9 cellular contexts compared by ENCODE assay signal in the genomic region with DNA sequence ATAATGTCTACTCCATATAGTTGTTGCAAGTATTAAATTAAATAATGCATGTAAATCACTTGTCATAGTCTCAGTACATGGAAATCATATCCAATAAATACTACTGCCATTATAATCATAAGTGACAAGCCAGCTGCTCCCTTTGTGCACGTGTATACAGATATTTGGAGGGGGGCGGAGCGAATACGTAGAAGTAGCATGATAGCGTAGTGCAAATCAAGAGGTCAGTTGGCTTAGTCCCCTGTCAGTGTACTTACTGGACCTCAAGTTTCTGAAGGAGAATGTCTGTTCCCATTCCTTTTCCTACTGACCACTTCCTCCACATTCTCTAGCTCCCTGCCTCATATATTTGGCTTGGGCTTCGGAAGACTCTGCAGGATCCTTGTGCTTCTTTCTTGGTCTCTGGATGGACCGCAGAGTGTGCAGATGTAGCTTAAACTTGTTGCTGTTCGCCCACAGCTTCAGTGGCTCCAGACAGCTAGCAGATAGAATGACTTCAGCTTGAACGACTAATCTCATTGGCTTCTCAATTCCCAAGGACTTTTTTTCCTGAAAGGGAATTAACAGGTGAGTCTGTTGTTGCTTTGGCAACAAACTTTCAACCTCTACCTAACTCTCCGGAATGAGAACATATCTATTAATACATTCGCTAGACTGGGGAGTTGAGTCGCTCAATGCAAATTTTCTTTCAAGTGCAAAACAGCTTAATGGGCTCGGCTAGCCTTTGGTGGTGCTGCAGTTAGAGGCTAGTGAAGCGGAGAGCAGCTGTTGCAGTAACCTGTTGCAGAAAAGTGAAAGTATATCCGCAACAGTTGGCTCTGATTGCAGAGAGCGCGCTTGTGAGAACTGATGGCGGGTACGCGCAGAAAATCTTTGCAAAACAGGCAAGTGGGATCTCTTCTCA. TPM values are rescaled to one million over a fixed set of nuclear protein-coding genes. Genes with fewer than 3 reads are reported as not detected.
DNase-seq lines count a peak whose midpoint lies in the region; ATAC-seq and TF ChIP-seq lines count a peak whose summit lies in the region.
"Had no signal": no experiment of that assay in that cellular context is flagged by ENCODE, and none has a peak within 500 bp of the region (broad histone marks: within the 10 kb centered on the region; RNA-seq: fewer than 3 reads in every experiment).

Gene PCDHB1, plus strand, starts transcription at position 753 of the 904 bp plus-strand sequence. Its CDS starts 97 bp downstream, at position 850.

- no peaks in the 10 kb centered on the region for H3K27me3 ChIP-seq in fibroblast of lung (ENCODE audit: control insufficient read depth, insufficient read depth, low read length)
- H3K27me3 ChIP-seq in parathyroid adenoma (ENCODE audit: control insufficient read depth, insufficient read depth, low read length) = no peaks in the 10 kb centered on the region

- DNase-seq in Daoy (ENCODE audit: low read depth) (peak; percentile 26), NCI-H774 (lab: John Stamatoyannopoulos, UW) (peak; percentile 67), fibroblast of lung (ENCODE audit: low read depth in 2 of 2) (no peak), COLO829 (ENCODE audit: low spot score) (no peak), superior temporal gyrus (ENCODE audit: extremely low spot score) (no peak), KBM-7 (no peak)
- DNase-seq: stimulated activated CD4-positive, alpha-beta T cell treated with anti-CD3 and anti-CD28 coated beads, Interleukin-4, amount 100 ng/mL, for 1 hour had no signal

- in situ Hi-C loops in KBM-7 (cut with MboI; ENCODE audit: low pct_unique_long_range_greater_than_20kb, low sequenced_read_pairs) = no loop called here

- no peaks in the 10 kb centered on the region for H3K36me3 ChIP-seq in fibroblast of lung (ENCODE audit: control insufficient read depth, insufficient read depth, low read length)
- H3K36me3 ChIP-seq in parathyroid adenoma (ENCODE audit: control insufficient read depth, insufficient read depth, low read length) = no peaks in the 10 kb centered on the region

- H3K27ac ChIP-seq in fibroblast of lung (ENCODE audit: insufficient read depth, low read length) (no peak within 1 kb of the TSS), parathyroid adenoma (no peak within 1 kb of the TSS)

- TF ChIP-seq CTCF in fibroblast of lung (conservative IDR thresholded peaks at IDR 0.05 in 1 of 2, IDR thresholded peaks at IDR 0.05 in 1 of 2; ENCODE audit: low read depth in 1 of 2, low read length in 2 of 2) = no peak
- TF ChIP-seq CTCF in parathyroid adenoma (IDR thresholded peaks at IDR 0.05) = no peak

- no peak within 1 kb of the TSS for H3K9ac ChIP-seq in fibroblast of lung (ENCODE audit: insufficient read depth, low read length)
- H3K9ac ChIP-seq in parathyroid adenoma = no peak within 1 kb of the TSS

- H3K4me3 ChIP-seq in fibroblast of lung (replicated peaks in 1 of 4; ENCODE audit: control extremely low read depth in 1 of 4, insufficient read depth in 1 of 4, low read depth in 3 of 4, low read length in 4 of 4) (peak within 1 kb of the TSS in 3 of 4 experiments; percentile 4 to 44 (median 32)), parathyroid adenoma (ENCODE audit: low read depth, low read length) (peak within 1 kb of the TSS; percentile 72)

- H3K79me2 ChIP-seq in fibroblast of lung (ENCODE audit: control insufficient read depth, insufficient read depth, low read length) (no peaks in the 10 kb centered on the region), parathyroid adenoma (no peaks in the 10 kb centered on the region)

- H3K9me3 ChIP-seq in fibroblast of lung (ENCODE audit: control insufficient read depth, insufficient read depth, low read depth, low read length) (no peaks in the 10 kb centered on the region), parathyroid adenoma (ENCODE audit: control insufficient read depth, low read length) (no peaks in the 10 kb centered on the region)

- no peaks in the 10 kb centered on the region for H4K20me1 ChIP-seq in fibroblast of lung (ENCODE audit: control insufficient read depth, extremely low read depth, insufficient read depth, low read length)

- H3K4me2 ChIP-seq in fibroblast of lung (ENCODE audit: extremely low read depth, insufficient read depth, low read length) = peak within 1 kb of the TSS; percentile 3
- H3K4me2 ChIP-seq in parathyroid adenoma (ENCODE audit: low read length) = peak within 1 kb of the TSS; percentile 86

- H2AFZ ChIP-seq in fibroblast of lung (ENCODE audit: low read length) = no peak within 1 kb of the TSS
- H2AFZ ChIP-seq in parathyroid adenoma = peak within 1 kb of the TSS; percentile 60

- no peak for ATAC-seq in GM18498 (IDR thresholded peaks at IDR 0.05; ENCODE audit: unreplicated experiment)

- no peaks in the 10 kb centered on the region for H3K4me1 ChIP-seq in fibroblast of lung (ENCODE audit: control insufficient read depth, extremely low read depth, insufficient read depth, low read length)
- H3K4me1 ChIP-seq in parathyroid adenoma = no peaks in the 10 kb centered on the region

RNA-seq across cellular contexts. Expression of gene PCDHB1, which starts in this region (rescaled TPM):
- 0.06 TPM in 1 of 2 replicates, not detected in the other for total RNA-seq in Daoy (2014; rRNA removed; shearing (Covaris generic))
- total RNA-seq in fibroblast of lung = not detected in 2 replicates
- polyA plus RNA-seq in fibroblast of lung = not detected in 2 replicates
- not detected in 2 replicates for polyA plus RNA-seq in fibroblast of lung (2012)
- polyA minus RNA-seq in fibroblast of lung (ENCODE audit: low replicate concordance) = not detected in 2 replicates

Comparison
In these comparisons a context has a peak if more than half of its experiments do, and no peak if none do; other contexts are left out.
1. Peak in DNase-seq in Daoy; RNA of the gene not detected or under 1 TPM.